In the genomic region with DNA sequence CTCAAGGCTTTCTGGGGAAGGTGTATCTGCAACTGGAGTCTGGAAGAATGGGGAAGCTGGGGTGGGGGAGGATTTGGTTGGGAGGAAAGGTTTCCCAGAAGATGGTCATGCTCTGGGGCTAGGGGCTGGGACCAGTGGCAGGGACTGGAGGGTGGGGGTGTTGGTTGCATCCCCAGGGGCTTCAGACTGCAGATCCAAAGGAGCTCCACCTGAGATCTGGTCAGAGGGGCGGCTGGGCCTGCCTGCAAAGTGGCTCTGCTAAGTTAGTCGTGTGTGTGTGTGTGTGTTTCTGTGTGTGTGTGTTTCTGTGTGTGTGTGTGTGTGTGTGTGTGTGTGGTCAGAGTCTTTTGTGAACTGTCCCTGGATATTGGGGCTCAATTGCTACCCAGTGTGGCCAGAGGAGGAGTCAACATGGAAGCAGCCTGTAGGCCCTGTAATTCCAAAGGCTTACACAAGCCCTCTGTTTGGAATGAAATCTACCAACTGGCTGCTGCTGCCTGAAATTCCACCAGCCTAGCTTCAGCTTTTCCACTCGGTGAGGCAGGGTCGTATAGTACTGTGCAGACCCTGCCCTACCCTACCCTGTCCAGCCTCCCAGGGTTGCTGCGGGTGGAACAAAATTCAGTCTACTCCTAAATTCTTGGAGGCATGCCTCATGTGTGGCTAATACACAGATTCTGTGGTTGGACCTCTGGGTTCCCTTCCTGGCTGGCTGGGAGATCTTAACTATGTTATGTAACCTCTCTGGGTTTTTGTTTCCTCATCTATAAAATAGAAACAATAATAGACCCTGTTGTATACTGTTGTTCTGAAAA, we compare ENCODE assay signal across 1 cellular context.
TF ChIP-seq lines count a peak whose summit lies in the region.

No MANE protein-coding gene starts in this region.

TF ChIP-seq in IMR-90, 13 proteins besides CTCF, POLR2A, EP300 and RAD21:
- TF ChIP-seq MXI1 (IDR thresholded peaks at IDR 0.05; ENCODE audit: borderline replicate concordance, low read depth, low read length) (no peak), CEBPB (IDR thresholded peaks at IDR 0.05; ENCODE audit: low read depth, low read length) (no peak)
